ENCODE assay signal across 8 cellular contexts in the genomic region with DNA sequence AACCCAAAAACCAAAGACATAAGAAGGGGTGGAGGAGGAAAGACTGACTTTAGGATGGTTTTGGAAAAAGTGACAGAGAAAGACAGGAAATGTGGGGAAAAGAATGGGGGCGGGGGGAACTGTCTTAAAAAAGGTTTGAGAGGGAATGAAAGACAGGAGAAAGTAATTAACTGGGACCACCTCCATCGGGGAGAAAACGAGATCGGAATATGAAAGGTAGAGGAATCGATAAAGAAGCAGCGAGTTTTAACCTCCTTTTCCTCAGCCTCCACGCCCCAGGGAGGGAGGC. TPM values are rescaled to one million over a fixed set of nuclear protein-coding genes. Genes with fewer than 3 reads are reported as not detected.
DNase-seq lines count a peak whose midpoint lies in the region; ATAC-seq and TF ChIP-seq lines count a peak whose summit lies in the region.

No MANE protein-coding gene starts in this region.

- peaks cover 4% of the 10 kb centered on the region for H3K36me3 Mint-ChIP-seq in CD4-positive, CD25-positive, alpha-beta regulatory T cell
- H3K36me3 Mint-ChIP-seq in natural killer cell, result no peaks in the 10 kb centered on the region

- peak in 1 of 2 donors; percentile 7 for ATAC-seq in CD4-positive, CD25-positive, alpha-beta regulatory T cell (ENCODE audit: low read depth in 2 of 2)
- ATAC-seq in natural killer cell, result peak in 1 of 3 donors; percentile 15
- no peak for ATAC-seq in HG03025 (IDR thresholded peaks at IDR 0.05; ENCODE audit: low FRiP score, unreplicated experiment)
- ATAC-seq in HG03139 (IDR thresholded peaks at IDR 0.05; ENCODE audit: unreplicated experiment), result no peak

- no peaks in the 10 kb centered on the region for H3K9me3 ChIP-seq in CD4-positive, CD25-positive, alpha-beta regulatory T cell (ENCODE audit: control insufficient read depth in 2 of 2, low read length in 2 of 2)
- H3K9me3 ChIP-seq in Karpas-422 (ENCODE audit: low read length), result no peaks in the 10 kb centered on the region

- H3K4me3 ChIP-seq in CD4-positive, CD25-positive, alpha-beta regulatory T cell (ENCODE audit: low read depth, low read length), result peak overlapping the region; percentile 96
- peak overlapping the region; percentile 84 for H3K4me3 ChIP-seq in Karpas-422 (ENCODE audit: low read length)

- H3K9me3 Mint-ChIP-seq in CD4-positive, CD25-positive, alpha-beta regulatory T cell, result peaks cover 0 to under 1% (median 0%) of the 10 kb centered on the region in 7 donors
- no peaks in the 10 kb centered on the region for H3K9me3 Mint-ChIP-seq in natural killer cell

- intact Hi-C loops in natural killer cell (cut with micrococcal nuclease), result no loop called here
- intact Hi-C loops in posterior vena cava (cut with DNase I), result no loop called here

- no peaks in the 10 kb centered on the region for H3K36me3 ChIP-seq in CD4-positive, CD25-positive, alpha-beta regulatory T cell (ENCODE audit: control insufficient read depth, insufficient read depth, low read length)
- 0 out of 2 replicates have a peak, but pooled peaks cover 5% of the 10 kb centered on the region for H3K36me3 ChIP-seq in Karpas-422 (ENCODE audit: insufficient read depth, low read length)

- peaks cover 19 to 38% (median 26%) of the 10 kb centered on the region in 4 donors for H3K4me1 Mint-ChIP-seq in CD4-positive, CD25-positive, alpha-beta regulatory T cell
- H3K4me1 Mint-ChIP-seq in natural killer cell, result peaks cover 25 to 27% of the 10 kb centered on the region in 2 donors

- no peaks in the 10 kb centered on the region for H4K20me1 ChIP-seq in Karpas-422 (ENCODE audit: insufficient read depth, low read depth, low read length)

- peak overlapping the region; percentile 97 to 98 (median 98) for H3K27ac Mint-ChIP-seq in CD4-positive, CD25-positive, alpha-beta regulatory T cell
- peak overlapping the region; percentile 87 to 94 for H3K27ac Mint-ChIP-seq in natural killer cell

- H3K9me2 ChIP-seq in Karpas-422 (replicated peaks; ENCODE audit: insufficient read depth, low read length), result no peaks in the 10 kb centered on the region

- H3K4me3 Mint-ChIP-seq in CD4-positive, CD25-positive, alpha-beta regulatory T cell, result peak overlapping the region; percentile 93 to 99 (median 97)
- H3K4me3 Mint-ChIP-seq in natural killer cell, result peak overlapping the region; percentile 93

- peaks cover 17% of the 10 kb centered on the region for H3K27me3 Mint-ChIP-seq in CD4-positive, CD25-positive, alpha-beta regulatory T cell
- H3K27me3 Mint-ChIP-seq in natural killer cell (ENCODE audit: low read depth in 2 of 2), result peaks cover 13 to 17% of the 10 kb centered on the region in 2 donors

- H3K4me1 ChIP-seq in CD4-positive, CD25-positive, alpha-beta regulatory T cell (ENCODE audit: control insufficient read depth, insufficient read depth, low read length, poor library complexity, severe bottlenecking), result peaks cover 25% of the 10 kb centered on the region
- H3K4me1 ChIP-seq in Karpas-422 (ENCODE audit: low read length), result peaks cover 31% of the 10 kb centered on the region

- H2AFZ ChIP-seq in Karpas-422 (ENCODE audit: low read length), result peak overlapping the region; percentile 94

- no peak for TF ChIP-seq CTCF in natural killer cell (IDR thresholded peaks at IDR 0.05)

- H3K9ac ChIP-seq in Karpas-422 (ENCODE audit: low read length), result peak overlapping the region; percentile 89

- peaks cover 67% of the 10 kb centered on the region for H3K79me2 ChIP-seq in Karpas-422 (ENCODE audit: low read length)

- H3K27ac ChIP-seq in CD4-positive, CD25-positive, alpha-beta regulatory T cell (ENCODE audit: insufficient read depth, low read length, poor library complexity, severe bottlenecking), result peak overlapping the region; percentile 53
- H3K27ac ChIP-seq in Karpas-422 (ENCODE audit: low read length), result peak overlapping the region; percentile 70
- H3K27ac ChIP-seq in cingulate gyrus (ENCODE audit: low read depth, low read length), result peak overlapping the region; percentile 99

- H3K4me2 ChIP-seq in Karpas-422 (ENCODE audit: low read depth, low read length, poor library complexity, severe bottlenecking), result peak overlapping the region; percentile 97

- no peak for DNase-seq in CD4-positive, CD25-positive, alpha-beta regulatory T cell
- DNase-seq in Karpas-422 (no peak), natural killer cell (no peak), A172 (ENCODE audit: low spot score) (no peak), posterior vena cava (ENCODE audit: low spot score) (no peak)

- no peaks in the 10 kb centered on the region for H3K27me3 ChIP-seq in CD4-positive, CD25-positive, alpha-beta regulatory T cell (ENCODE audit: control insufficient read depth, insufficient read depth, low read length)
- no peaks in the 10 kb centered on the region for H3K27me3 ChIP-seq in Karpas-422 (ENCODE audit: low read length)

RNA-seq across cellular contexts. Expression of a gene that starts 0.5 kb away (rescaled TPM):
- total RNA-seq in CD4-positive, CD25-positive, alpha-beta regulatory T cell, result 9.8 TPM
- polyA plus RNA-seq in CD4-positive, CD25-positive, alpha-beta regulatory T cell, result 10 to 100 TPM; 12.5 to 21.3 (median 14.0) TPM
- 36.7 and 78.5 TPM in 2 replicates for total RNA-seq in Karpas-422 (2014; rRNA removed; shearing (Covaris generic); ENCODE audit: low replicate concordance)
- 10 to 100 TPM; 21.7 to 22.5 (median 21.8) TPM for total RNA-seq in natural killer cell
- total RNA-seq in A172 (2014; rRNA removed; shearing (Covaris generic)), result 18.1 and 21.8 TPM in 2 replicates
- 10 to 100 TPM; 38.0 to 59.8 TPM for total RNA-seq in posterior vena cava
